Comparison of ENCODE assay signal across 10 cellular contexts in the genomic region with DNA sequence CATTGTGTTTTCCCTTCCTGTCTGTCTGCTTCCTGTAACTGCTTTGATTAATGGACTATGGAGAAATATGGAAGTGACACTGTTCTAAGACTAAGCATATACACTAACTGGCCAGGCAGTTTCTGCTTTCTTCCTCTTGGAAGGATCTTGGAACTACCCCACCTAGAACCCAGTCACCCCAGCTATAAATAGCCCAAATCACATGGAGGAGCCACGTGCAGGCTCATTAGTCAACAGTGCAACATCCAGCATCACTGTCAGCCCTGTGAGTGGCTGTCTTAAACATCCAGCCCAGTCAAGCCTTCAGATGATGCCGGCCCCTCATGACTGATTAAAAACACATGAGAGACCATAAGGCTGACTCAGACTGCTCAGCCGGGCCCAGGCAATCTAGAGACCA. TPM values are rescaled to one million over a fixed set of nuclear protein-coding genes. Genes with fewer than 3 reads are reported as not detected.
DNase-seq lines count a peak whose midpoint lies in the region; FAIRE-seq and TF ChIP-seq lines count a peak whose summit lies in the region.
"Had no signal": no experiment of that assay in that cellular context is flagged by ENCODE, and none has a peak within 500 bp of the region (broad histone marks: within the 10 kb centered on the region; RNA-seq: fewer than 3 reads in every experiment).

No MANE protein-coding gene starts in this region.

- H3K27ac ChIP-seq in uterus = no peak overlapping the region

- H3K27me3 ChIP-seq in uterus (no peaks in the 10 kb centered on the region), HAP-1 (ENCODE audit: low read depth) (no peaks in the 10 kb centered on the region)

- no peaks in the 10 kb centered on the region for H3K4me1 ChIP-seq in uterus
- peaks cover 23% of the 10 kb centered on the region for H3K4me1 ChIP-seq in HAP-1

- H3K4me3 ChIP-seq in fibroblast of mammary gland (ENCODE audit: control insufficient read depth, low read depth, low read length) (no peak overlapping the region), uterus (no peak overlapping the region), HAP-1 (no peak overlapping the region)

- TF ChIP-seq POLR2A in uterus (IDR thresholded peaks at IDR 0.05) = no peak

- FAIRE-seq in RCC 7860 (lab: Jason Lieb, UNC) = peak; percentile 51
- FAIRE-seq: GM12891 had no signal

- DNase-seq in EH (ENCODE audit: low read depth) (peak; percentile 96), RCC 7860 (ENCODE audit: low spot score) (peak; percentile 79), fibroblast of mammary gland (ENCODE audit: low read depth) (peak; percentile 99), renal cortical epithelial cell (ENCODE audit: low read depth) (peak; percentile 75), NCI-H82 (lab: John Stamatoyannopoulos, UW) (no peak), uterus (no peak), HAP-1 (ENCODE audit: low spot score in 2 of 2) (no peak)
- DNase-seq in activated naive CD4-positive, alpha-beta T cell treated with anti-CD3 and anti-CD28 coated beads, Interleukin-2, amount 50 U/mL, for 16 hours = no peak
- DNase-seq: nephron progenitor cell had no signal

- intact Hi-C loops in uterus (cut with DNase I; ENCODE audit: low total_unique reads) = no loop called here

- no peaks in the 10 kb centered on the region for H3K36me3 ChIP-seq in uterus
- peaks cover 16% of the 10 kb centered on the region for H3K36me3 ChIP-seq in HAP-1 (replicated peaks)

- H3K9me3 ChIP-seq in uterus (no peaks in the 10 kb centered on the region), HAP-1 (no peaks in the 10 kb centered on the region; the same call in 1 of the 2 replicates)

- no peak for TF ChIP-seq CTCF in fibroblast of mammary gland (conservative IDR thresholded peaks at IDR 0.05; ENCODE audit: control insufficient read depth, insufficient read depth, low read depth, low read length)
- TF ChIP-seq CTCF in uterus (IDR thresholded peaks at IDR 0.05) = no peak

- in situ Hi-C loops in HAP-1 (cut with MboI; ENCODE audit: low sequenced_read_pairs) = no loop called here

RNA-seq across cellular contexts. Expression of a gene that starts 39.2 kb away (rescaled TPM):
- total RNA-seq in renal cortical epithelial cell (22.6 and 27.8 TPM in 2 replicates), uterus (100 to 1,000 TPM in 1 of 4 donors, 10 to 100 TPM in 3; 23.6 to 221 (median 59.7) TPM)

Comparison
In these comparisons a context has a peak if more than half of its experiments do, and no peak if none do; other contexts are left out.
1. DNase-seq: peak in EH (single experiment), RCC 7860 (single experiment), fibroblast of mammary gland (single experiment) and renal cortical epithelial cell (single experiment); none in NCI-H82 (single experiment), activated naive CD4-positive, alpha-beta T cell treated with anti-CD3 and anti-CD28 coated beads, Interleukin-2, amount 50 U/mL, for 16 hours (single experiment), uterus (0 of 2) and HAP-1 (0 of 2).